13 cellular contexts compared by ENCODE assay signal in the genomic region with DNA sequence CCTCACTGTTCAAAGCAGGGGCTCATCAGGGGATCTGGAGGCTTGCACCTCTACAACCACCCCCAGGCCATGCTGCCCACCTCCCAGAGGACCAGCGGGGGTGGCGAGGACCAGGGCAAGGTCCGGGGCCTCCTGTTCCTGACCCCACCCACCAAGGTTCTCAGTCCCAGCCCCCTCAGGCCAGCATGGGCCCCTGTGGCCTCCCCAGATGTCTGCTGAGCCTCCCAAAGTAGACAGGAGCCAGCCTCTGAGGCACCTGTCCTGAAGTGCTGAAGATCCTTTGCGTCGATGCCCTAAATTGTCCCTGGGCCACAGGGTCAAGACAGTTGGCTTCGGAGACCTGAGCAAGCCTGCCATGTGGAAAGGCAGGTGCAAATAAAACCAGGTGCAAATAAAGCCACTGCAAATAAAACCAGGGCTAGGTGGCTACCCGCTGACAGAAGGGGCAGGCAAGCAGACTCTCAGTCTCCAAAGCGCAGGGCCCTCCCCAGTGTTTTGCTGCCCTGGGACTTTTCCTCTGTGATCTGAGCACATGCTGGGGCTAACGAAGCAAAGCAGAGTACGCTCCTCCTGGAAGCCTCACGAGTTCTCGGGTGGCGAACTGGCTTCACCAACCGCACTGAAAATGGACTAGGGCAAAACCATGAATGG.
"Had no signal": no experiment of that assay in that cellular context is flagged by ENCODE, and none has a peak within 500 bp of the region (broad histone marks: within the 10 kb centered on the region; RNA-seq: fewer than 3 reads in every experiment).

No MANE protein-coding gene starts in this region.

- H3K27me3 Mint-ChIP-seq: activated CD4-positive, alpha-beta memory T cell treated with anti-CD3 and anti-CD28 coated beads for 36 hours; activated naive CD8-positive, alpha-beta T cell treated with anti-CD3 and anti-CD28 coated beads, Interleukin-2, amount 50 U/mL, for 24 hours; naive thymus-derived CD4-positive, alpha-beta T cell; type B pancreatic cell had no signal

- DNase-seq: activated CD4-positive, alpha-beta memory T cell treated with anti-CD3 and anti-CD28 coated beads for 36 hours; activated CD4-positive, alpha-beta T cell treated with anti-CD3 and anti-CD28 coated beads for 1 hour; activated gamma-delta T cell treated with Interleukin-2 at 50 U/mL for 16 hours; activated naive CD8-positive, alpha-beta T cell treated with anti-CD3 and anti-CD28 coated beads, Interleukin-2, amount 50 U/mL, for 24 hours; activated T-cell treated with anti-CD3 and anti-CD28 coated beads, Interleukin-2, amount 50 U/mL, for 48 hours; dorsolateral prefrontal cortex; esophagus squamous epithelium; foreskin fibroblast; immature natural killer cell; naive thymus-derived CD4-positive, alpha-beta T cell; stimulated activated naive CD4-positive, alpha-beta T cell treated with Interleukin-2 at 50 U/mL for 16 hours had no signal

- ATAC-seq: activated naive CD8-positive, alpha-beta T cell treated with anti-CD3 and anti-CD28 coated beads, Interleukin-2, amount 50 U/mL, for 24 hours; naive thymus-derived CD4-positive, alpha-beta T cell had no signal

- H3K27ac Mint-ChIP-seq: activated CD4-positive, alpha-beta memory T cell treated with anti-CD3 and anti-CD28 coated beads for 36 hours; activated naive CD8-positive, alpha-beta T cell treated with anti-CD3 and anti-CD28 coated beads, Interleukin-2, amount 50 U/mL, for 24 hours; immature natural killer cell; naive thymus-derived CD4-positive, alpha-beta T cell; T-helper 2 cell treated with Interferon-gamma antibody and Interleukin-4, amounts not matched to agents 5 μg/mL and 100 μg/mL, for 36 hours; type B pancreatic cell had no signal

- H3K4me1 Mint-ChIP-seq: activated naive CD8-positive, alpha-beta T cell treated with anti-CD3 and anti-CD28 coated beads, Interleukin-2, amount 50 U/mL, for 24 hours; immature natural killer cell; naive thymus-derived CD4-positive, alpha-beta T cell had no signal

- H3K9me3 Mint-ChIP-seq: activated CD4-positive, alpha-beta memory T cell treated with anti-CD3 and anti-CD28 coated beads for 36 hours; activated naive CD8-positive, alpha-beta T cell treated with anti-CD3 and anti-CD28 coated beads, Interleukin-2, amount 50 U/mL, for 24 hours; immature natural killer cell; naive thymus-derived CD4-positive, alpha-beta T cell; T-helper 2 cell treated with Interferon-gamma antibody and Interleukin-4, amounts not matched to agents 5 μg/mL and 100 μg/mL, for 36 hours; type B pancreatic cell had no signal

- H3K4me3 Mint-ChIP-seq: activated CD4-positive, alpha-beta memory T cell treated with anti-CD3 and anti-CD28 coated beads for 36 hours; activated naive CD8-positive, alpha-beta T cell treated with anti-CD3 and anti-CD28 coated beads, Interleukin-2, amount 50 U/mL, for 24 hours; immature natural killer cell; naive thymus-derived CD4-positive, alpha-beta T cell; T-helper 2 cell treated with Interferon-gamma antibody and Interleukin-4, amounts not matched to agents 5 μg/mL and 100 μg/mL, for 36 hours; type B pancreatic cell had no signal
